ENCODE assay signal across 19 cellular contexts in the genomic region with DNA sequence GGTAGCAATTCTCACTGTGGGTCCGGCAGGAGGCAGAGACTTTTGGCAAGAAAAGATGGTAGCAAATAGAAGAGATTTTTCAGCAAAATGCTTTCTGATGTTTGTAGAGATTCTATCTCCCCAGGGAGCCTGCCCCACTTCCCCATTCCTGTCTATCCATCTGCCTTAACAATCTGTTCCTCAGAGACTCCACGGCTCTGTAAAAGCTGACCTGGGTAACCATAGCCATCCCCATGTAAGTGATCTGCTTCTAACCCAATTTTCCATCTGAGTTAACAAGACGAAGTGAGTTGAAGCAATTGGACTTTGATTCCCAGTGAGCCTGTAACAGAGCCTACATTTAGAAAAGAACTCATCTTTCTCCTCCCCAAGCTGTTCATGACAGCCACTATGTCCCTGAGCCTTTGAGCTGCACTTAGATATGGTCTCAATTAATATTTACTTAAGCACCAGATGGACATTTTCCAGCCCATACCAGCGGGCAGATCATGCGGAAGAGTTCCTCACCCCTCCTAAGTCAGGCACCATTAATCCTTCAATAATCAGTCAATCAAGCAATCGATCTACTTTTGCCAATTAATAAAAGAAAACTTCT.
A peak's percentile ranks its signal among the peaks of the same experiment; 100 is the strongest.
DNase-seq lines count a peak whose midpoint lies in the region; ATAC-seq, FAIRE-seq and TF ChIP-seq lines count a peak whose summit lies in the region.
"Had no signal": no experiment of that assay in that cellular context is flagged by ENCODE, and none has a peak within 500 bp of the region (broad histone marks: within the 10 kb centered on the region; RNA-seq: fewer than 3 reads in every experiment).

No MANE protein-coding gene starts in this region.

- H3K36me3 ChIP-seq in HepG2 (replicated peaks in 1 of 2; ENCODE audit: control insufficient read depth in 1 of 2, insufficient read depth in 2 of 2, low read length in 2 of 2) (no peaks in the 10 kb centered on the region), right lobe of liver (no peaks in the 10 kb centered on the region), thyroid gland (no peaks in the 10 kb centered on the region)
- H3K36me3 ChIP-seq: Peyer's patch had no signal

- no peak overlapping the region for H3K9ac ChIP-seq in HepG2 (ENCODE audit: insufficient read depth, low read depth, low read length)

- no peak for FAIRE-seq in HepG2 (lab: Jason Lieb, UNC)

- H3K4me1 ChIP-seq in HepG2 (ENCODE audit: insufficient read depth, low read length) (no peaks in the 10 kb centered on the region), right lobe of liver (peaks cover 0 to 12% (median 2%) of the 10 kb centered on the region in 4 donors), thyroid gland (peaks cover 30 to 37% of the 10 kb centered on the region in 2 donors)
- H3K4me1 ChIP-seq: Peyer's patch had no signal

- no peaks in the 10 kb centered on the region for H4K20me1 ChIP-seq in HepG2 (ENCODE audit: insufficient read depth, low read length)

- TF ChIP-seq RAD21 in HepG2 (CRISPR knock-in tag; IDR thresholded peaks at IDR 0.05) = no peak

- intact Hi-C loops in HepG2 (cut with micrococcal nuclease; ENCODE audit: unreplicated experiment) (no loop called here), right lobe of liver (cut with DNase I) (no loop called here), thyroid gland (cut with DNase I) (no loop called here)

- no peak overlapping the region for H2AFZ ChIP-seq in HepG2 (ENCODE audit: low read length)

- POLR2A ChIA-PET in HepG2 (lab: Yijun Ruan, JAX) = no interaction called here

- H3K9me3 ChIP-seq in HepG2 (ENCODE audit: low read length) (no peaks in the 10 kb centered on the region), right lobe of liver (no peaks in the 10 kb centered on the region), thyroid gland (no peaks in the 10 kb centered on the region)
- H3K9me3 ChIP-seq: Peyer's patch had no signal

- no peak overlapping the region for H3K4me2 ChIP-seq in HepG2 (ENCODE audit: low read depth, low read length)

- BruUV-seq in HepG2 (replicated peaks; lab: Mats Ljungman, UMichigan) = no TSS peak

- H3K27ac ChIP-seq in HepG2 (ENCODE audit: extremely low read length, insufficient read depth, low read length) = no peak overlapping the region
- H3K27ac ChIP-seq in right lobe of liver = no peak overlapping the region
- peak overlapping the region; percentile 43 to 64 (median 49) for H3K27ac ChIP-seq in thyroid gland
- H3K27ac ChIP-seq: Peyer's patch had no signal

- no peaks in the 10 kb centered on the region for H3K79me2 ChIP-seq in HepG2 (ENCODE audit: insufficient read depth, low read length)

- H3K27me3 ChIP-seq in HepG2 (ENCODE audit: control insufficient read depth in 1 of 2, insufficient read depth in 2 of 2, low read length in 2 of 2) (no peaks in the 10 kb centered on the region), right lobe of liver (no peaks in the 10 kb centered on the region), thyroid gland (no peaks in the 10 kb centered on the region)
- H3K27me3 ChIP-seq: Peyer's patch had no signal

- in situ Hi-C loops in HepG2 (cut with HindIII; ENCODE audit: extremely low pct_ligation_motif_present, low pct_unique_long_range_greater_than_20kb) = no loop called here

- ATAC-seq in HepG2 = no peak
- no peak for ATAC-seq in right lobe of liver
- no peak for ATAC-seq in HG02763 (IDR thresholded peaks at IDR 0.05; ENCODE audit: unreplicated experiment)
- ATAC-seq: Right ventricle myocardium inferior had no signal

- H3K4me3 ChIP-seq in HepG2 (replicated peaks in 1 of 3; ENCODE audit: insufficient read depth in 1 of 3, low read depth in 2 of 3, low read length in 3 of 3) = no peak overlapping the region
- H3K4me3 ChIP-seq in right lobe of liver = no peak overlapping the region
- no peak overlapping the region for H3K4me3 ChIP-seq in thyroid gland (replicated peaks in 1 of 3)
- H3K4me3 ChIP-seq: Peyer's patch had no signal

- TF ChIP-seq EP300 in HepG2 (IDR thresholded peaks at IDR 0.05; ENCODE audit: low read depth in 2 of 2, low read length in 2 of 2) (no peak), HepG2 (CRISPR knock-in tag; IDR thresholded peaks at IDR 0.05; ENCODE audit: borderline replicate concordance) (no peak)

- WGBS in HepG2 (ENCODE audit: low lambda C conversion rate) = 10% methylated on average over 6 of the region's 6 CpGs
- 62% methylated on average over 6 of the region's 6 CpGs for WGBS in right lobe of liver (ENCODE audit: insufficient coverage, low coverage, low lambda C conversion rate, missing lambda C conversion rate)
- 49 to 70% methylated on average over 6 of the region's 6 CpGs for WGBS in thyroid gland, 2 donors

- DNase-seq in HepG2 (ENCODE audit: low spot score) (peak; percentile 4), right lobe of liver (no peak), NCI-H446 treated with DMSO at 0.1 percent for 48 hours (lab: John Stamatoyannopoulos, UW) (peak; percentile 75), cerebellar cortex (ENCODE audit: low spot score) (peak; percentile 53), thyroid gland (peak; percentile 38 to 42), activated gamma-delta T cell treated with Interleukin-2 at 50 U/mL for 16 hours (no peak), NCI-H226 (no peak)
- DNase-seq: CD4-positive, alpha-beta T cell; DMS79; GOT3; KG1; MV-4-11; NCI-H1417; NCI-H2029 treated with DMSO at 0.1 percent for 48 hours; NCI-H526; NK-92 treated with Interleukin-12 subunit alpha and Interleukin-12 subunit beta, amount 100 ng/mL, for 24 hours; Peyer's patch had no signal

- TF ChIP-seq CTCF in HepG2 (CRISPR knock-in tag; IDR thresholded peaks at IDR 0.05) (no peak), right lobe of liver (IDR thresholded peaks at IDR 0.05) (no peak), thyroid gland (IDR thresholded peaks at IDR 0.05) (no peak)

- no peak for TF ChIP-seq POLR2A in HepG2 (IDR thresholded peaks at IDR 0.05; ENCODE audit: insufficient read depth in 1 of 2, low read depth in 2 of 2, low read length in 2 of 2)
- no peak for TF ChIP-seq POLR2A in right lobe of liver (IDR thresholded peaks at IDR 0.05)
- TF ChIP-seq POLR2A in thyroid gland (IDR thresholded peaks at IDR 0.05) = peak in 1 of 2 donors; percentile 38

- CTCF ChIA-PET in HepG2 (lab: Yijun Ruan, JAX; ENCODE audit: low intra/inter-chr PET ratio, low total read pairs) = no interaction called here

TF ChIP-seq in HepG2, 621 proteins besides CTCF, POLR2A, EP300 and RAD21 (continues in another document):
- TF ChIP-seq, protein P1, sequence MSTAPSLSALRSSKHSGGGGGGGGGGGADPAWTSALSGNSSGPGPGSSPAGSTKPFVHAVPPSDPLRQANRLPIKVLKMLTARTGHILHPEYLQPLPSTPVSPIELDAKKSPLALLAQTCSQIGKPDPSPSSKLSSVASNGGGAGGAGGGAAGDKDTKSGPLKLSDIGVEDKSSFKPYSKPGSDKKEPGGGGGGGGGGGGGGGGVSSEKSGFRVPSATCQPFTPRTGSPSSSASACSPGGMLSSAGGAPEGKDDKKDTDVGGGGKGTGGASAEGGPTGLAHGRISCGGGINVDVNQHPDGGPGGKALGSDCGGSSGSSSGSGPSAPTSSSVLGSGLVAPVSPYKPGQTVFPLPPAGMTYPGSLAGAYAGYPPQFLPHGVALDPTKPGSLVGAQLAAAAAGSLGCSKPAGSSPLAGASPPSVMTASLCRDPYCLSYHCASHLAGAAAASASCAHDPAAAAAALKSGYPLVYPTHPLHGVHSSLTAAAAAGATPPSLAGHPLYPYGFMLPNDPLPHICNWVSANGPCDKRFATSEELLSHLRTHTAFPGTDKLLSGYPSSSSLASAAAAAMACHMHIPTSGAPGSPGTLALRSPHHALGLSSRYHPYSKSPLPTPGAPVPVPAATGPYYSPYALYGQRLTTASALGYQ (CRISPR knock-in tag; IDR thresholded peaks at IDR 0.05) = no peak

Comparison
In these comparisons a context has a peak if more than half of its experiments do, and no peak if none do; other contexts are left out.
1. DNase-seq: peak in HepG2 (single experiment), NCI-H446 treated with DMSO at 0.1 percent for 48 hours (single experiment), cerebellar cortex (single experiment) and thyroid gland (2 of 2); none in right lobe of liver (0 of 3), activated gamma-delta T cell treated with Interleukin-2 at 50 U/mL for 16 hours (single experiment) and NCI-H226 (single experiment).
2. H3K27ac ChIP-seq: peak in thyroid gland (3 of 3); none in HepG2 (single experiment) and right lobe of liver (0 of 3).